In genomic region chr5:93299596-93300308, GRCh38 we compare ENCODE assay signal across 12 cellular contexts.
DNase-seq lines count a peak whose midpoint lies in the region; ATAC-seq and TF ChIP-seq lines count a peak whose summit lies in the region.
"Had no signal": no experiment of that assay in that cellular context is flagged by ENCODE, and none has a peak within 500 bp of the region (broad histone marks: within the 10 kb centered on the region; RNA-seq: fewer than 3 reads in every experiment).

No MANE protein-coding gene starts in this region.

- peaks cover 1% of the 10 kb centered on the region for H3K4me1 ChIP-seq in ovary (ENCODE audit: insufficient read depth)

- ATAC-seq in HG03460 (IDR thresholded peaks at IDR 0.05; ENCODE audit: unreplicated experiment): no peak
- ATAC-seq: heart right ventricle had no signal

- no peak overlapping the region for H3K4me3 ChIP-seq in astrocyte of the cerebellum (ENCODE audit: low read depth, low read length)
- H3K4me3 ChIP-seq in ovary: no peak overlapping the region
- H3K4me3 ChIP-seq: heart right ventricle had no signal

- no peak for TF ChIP-seq CTCF in astrocyte of the cerebellum (IDR thresholded peaks at IDR 0.05; ENCODE audit: low read depth, low read length, missing control alignments)
- no peak for TF ChIP-seq CTCF in ovary (IDR thresholded peaks at IDR 0.05)

- peak overlapping the region; percentile 8 for H3K27ac ChIP-seq in layer of hippocampus (ENCODE audit: low read depth, low read length)
- H3K27ac ChIP-seq in ovary: no peak overlapping the region
- H3K27ac ChIP-seq: heart right ventricle had no signal

- in situ Hi-C loops in astrocyte of the cerebellum (cut with HindIII; ENCODE audit: low sequenced_read_pairs): no loop called here

- peak; percentile 70 for DNase-seq in COR-L47 (lab: John Stamatoyannopoulos, UW)
- DNase-seq in HK-2 (ENCODE audit: unreplicated experiment): peak; percentile 30
- DNase-seq in astrocyte of the cerebellum (ENCODE audit: low read depth): peak; percentile 95
- DNase-seq in AG08395 (ENCODE audit: low spot score): no peak
- DNase-seq in ovary: no peak
- DNase-seq in DMS153 treated with DMSO at 0.1 percent for 48 hours (lab: John Stamatoyannopoulos, UW; ENCODE audit: unreplicated experiment): no peak
- DNase-seq: activated effector memory CD4-positive, alpha-beta T cell treated with Interleukin-2 at 50 U/mL for 16 hours; heart right ventricle; NCI-H1436 treated with DMSO at 0.1 percent for 48 hours; T-helper 2 cell had no signal

- WGBS in ovary, 3 donors: 92 to 95% (median 93%) methylated on average over 7 of the region's 7 CpGs

- TF ChIP-seq POLR2A in ovary (IDR thresholded peaks at IDR 0.05): no peak

- H3K9me3 ChIP-seq in ovary: no peaks in the 10 kb centered on the region
- H3K9me3 ChIP-seq: heart right ventricle had no signal

- no peaks in the 10 kb centered on the region for H3K27me3 ChIP-seq in layer of hippocampus (ENCODE audit: control insufficient read depth, insufficient read depth, low read length)
- H3K27me3 ChIP-seq in ovary: no peaks in the 10 kb centered on the region
- H3K27me3 ChIP-seq: heart right ventricle had no signal

- intact Hi-C loops in ovary (cut with DNase I): no loop called here

- TF ChIP-seq EP300 in ovary (IDR thresholded peaks at IDR 0.05): no peak

- H3K36me3 ChIP-seq in ovary: no peaks in the 10 kb centered on the region
- H3K36me3 ChIP-seq: heart right ventricle had no signal

Comparison
In these comparisons a context has a peak if more than half of its experiments do, and no peak if none do; other contexts are left out.
1. DNase-seq: peak in COR-L47 (single experiment), HK-2 (single experiment) and astrocyte of the cerebellum (single experiment); none in AG08395 (single experiment), ovary (0 of 5) and DMS153 treated with DMSO at 0.1 percent for 48 hours (single experiment).